13 cellular contexts compared by ENCODE assay signal in genomic region chr19:40607311-40607871, GRCh38. TPM values are rescaled to one million over a fixed set of nuclear protein-coding genes. Genes with fewer than 3 reads are reported as not detected.
A peak's percentile ranks its signal among the peaks of the same experiment; 100 is the strongest.
DNase-seq lines count a peak whose midpoint lies in the region; ATAC-seq and TF ChIP-seq lines count a peak whose summit lies in the region.
"Had no signal": no experiment of that assay in that cellular context is flagged by ENCODE, and none has a peak within 500 bp of the region (broad histone marks: within the 10 kb centered on the region; RNA-seq: fewer than 3 reads in every experiment).

No MANE protein-coding gene starts in this region.

- H3K4me3 Mint-ChIP-seq in activated T-helper 17 cell treated with anti-CD3 and anti-CD28 coated beads, Interleukin-2, amount 50 U/mL, for 72 hours = peak overlapping the region; percentile 97

- TF ChIP-seq EP300 in stomach (IDR thresholded peaks at IDR 0.05) = no peak

- DNase-seq in Right ventricle myocardium inferior (ENCODE audit: missing footprints) = peak; percentile 66
- no peak for DNase-seq in left cardiac atrium
- peak; percentile 84 for DNase-seq in left colon
- peak; percentile 44 for DNase-seq in stomach
- DNase-seq in retina = no peak
- no peak for DNase-seq in NCI-H774 (lab: John Stamatoyannopoulos, UW)
- DNase-seq: AML-193, NCI-H1105 had no signal

- no peak for TF ChIP-seq POLR2A in stomach (IDR thresholded peaks at IDR 0.05)

- H3K4me3 ChIP-seq in stomach = no peak overlapping the region
- H3K4me3 ChIP-seq: cardiac muscle cell, tibial artery had no signal

- peaks cover 0 to 47% (median under 1%) of the 10 kb centered on the region in 3 donors for H3K27me3 ChIP-seq in stomach
- H3K27me3 ChIP-seq: cardiac muscle cell, tibial artery had no signal

- intact Hi-C loops in Right ventricle myocardium inferior (cut with DNase I) = no loop called here
- intact Hi-C loops in left cardiac atrium (cut with DNase I) = no loop called here
- intact Hi-C loops in left colon (cut with DNase I, micrococcal nuclease) = no loop called here
- intact Hi-C loops in stomach (cut with DNase I; ENCODE audit: low total_unique reads) = no loop called here

- H3K36me3 ChIP-seq in stomach = no peaks in the 10 kb centered on the region
- H3K36me3 ChIP-seq: cardiac muscle cell, tibial artery had no signal

- no peaks in the 10 kb centered on the region for H3K27me3 Mint-ChIP-seq in activated T-helper 17 cell treated with anti-CD3 and anti-CD28 coated beads, Interleukin-2, amount 50 U/mL, for 72 hours

- peak overlapping the region; percentile 53 for H3K27ac Mint-ChIP-seq in activated T-helper 17 cell treated with anti-CD3 and anti-CD28 coated beads, Interleukin-2, amount 50 U/mL, for 72 hours
- H3K27ac Mint-ChIP-seq: progenitor cell of endocrine pancreas had no signal

- peaks cover 39% of the 10 kb centered on the region for H3K4me1 Mint-ChIP-seq in activated T-helper 17 cell treated with anti-CD3 and anti-CD28 coated beads, Interleukin-2, amount 50 U/mL, for 72 hours

- H3K9me3 ChIP-seq in stomach = no peaks in the 10 kb centered on the region
- H3K9me3 ChIP-seq: tibial artery had no signal

- H3K36me3 Mint-ChIP-seq in activated T-helper 17 cell treated with anti-CD3 and anti-CD28 coated beads, Interleukin-2, amount 50 U/mL, for 72 hours (ENCODE audit: low read depth) = peaks cover 17% of the 10 kb centered on the region

- no peak for ATAC-seq in Right ventricle myocardium inferior
- no peak for ATAC-seq in left cardiac atrium
- ATAC-seq in activated T-helper 17 cell treated with anti-CD3 and anti-CD28 coated beads, Interleukin-2, amount 50 U/mL, for 72 hours (replicated peaks) = no peak
- peak; percentile 20 for ATAC-seq in left colon
- ATAC-seq in HG02938 (IDR thresholded peaks at IDR 0.05; ENCODE audit: unreplicated experiment) = no peak

- 42 to 66% (median 57%) methylated on average over 26 of the region's 26 CpGs for WGBS in stomach, 5 donors

- no peak for TF ChIP-seq CTCF in stomach (IDR thresholded peaks at IDR 0.05)

- no peaks in the 10 kb centered on the region for H3K9me3 Mint-ChIP-seq in activated T-helper 17 cell treated with anti-CD3 and anti-CD28 coated beads, Interleukin-2, amount 50 U/mL, for 72 hours

- H3K4me1 ChIP-seq in stomach = peaks cover 54 to 89% (median 71%) of the 10 kb centered on the region in 4 donors

- peak overlapping the region; percentile 7 to 92 (median 64) for H3K27ac ChIP-seq in stomach
- H3K27ac ChIP-seq: cardiac muscle cell, tibial artery had no signal

RNA-seq across cellular contexts. Expression of gene LTBP4, which starts 6.2 kb away (rescaled TPM):
- total RNA-seq in Right ventricle myocardium inferior = 324 TPM
- total RNA-seq in left cardiac atrium = 100 to 1,000 TPM; 272 to 361 TPM
- total RNA-seq in activated T-helper 17 cell treated with anti-CD3 and anti-CD28 coated beads, Interleukin-2, amount 50 U/mL, for 72 hours = 100 to 1,000 TPM; 117 to 331 TPM
- total RNA-seq in left colon = 100 to 1,000 TPM; 183 to 192 TPM
- total RNA-seq in stomach = 1,000 to 10,000 TPM in 1 of 5 donors, 100 to 1,000 TPM in 3, 10 to 100 TPM in 1; 79.0 to 1,027 (median 190) TPM
- polyA plus RNA-seq in stomach = 100 to 1,000 TPM in 1 of 3 donors, 10 to 100 TPM in 2; 66.1 to 102 (median 98.6) TPM

RNA-seq across cellular contexts. Expression of gene SHKBP1, which starts 30.7 kb away (rescaled TPM):
- 20.6 TPM for total RNA-seq in Right ventricle myocardium inferior
- 10 to 100 TPM; 23.5 to 24.4 TPM for total RNA-seq in left cardiac atrium
- total RNA-seq in activated T-helper 17 cell treated with anti-CD3 and anti-CD28 coated beads, Interleukin-2, amount 50 U/mL, for 72 hours = 100 to 1,000 TPM; 113 to 126 TPM
- 10 to 100 TPM; 64.1 to 64.3 TPM for total RNA-seq in left colon
- total RNA-seq in stomach = 100 to 1,000 TPM in 1 of 5 donors, 10 to 100 TPM in 4; 15.8 to 102 (median 70.6) TPM
- polyA plus RNA-seq in stomach = 10 to 100 TPM; 76.1 to 95.7 (median 79.9) TPM

Comparison
In these comparisons a context has a peak if more than half of its experiments do, and no peak if none do; other contexts are left out.
1. DNase-seq: peak in Right ventricle myocardium inferior (single experiment), left colon (2 of 2) and stomach (single experiment); none in left cardiac atrium (single experiment), retina (single experiment) and NCI-H774 (single experiment).